ENCODE assay signal across 25 cellular contexts in genomic region chr16:77850637-77851330, GRCh38.
A peak's percentile ranks its signal among the peaks of the same experiment; 100 is the strongest.
DNase-seq lines count a peak whose midpoint lies in the region; ATAC-seq, FAIRE-seq and TF ChIP-seq lines count a peak whose summit lies in the region.
"Had no signal": no experiment of that assay in that cellular context is flagged by ENCODE, and none has a peak within 500 bp of the region (broad histone marks: within the 10 kb centered on the region; RNA-seq: fewer than 3 reads in every experiment).

No MANE protein-coding gene starts in this region.

- no peak for TF ChIP-seq RAD21 in HCT116 (IDR thresholded peaks at IDR 0.05; ENCODE audit: low read depth)

- no peaks in the 10 kb centered on the region for H3K9me2 ChIP-seq in HCT116 (ENCODE audit: insufficient read depth)

- H3K27me3 ChIP-seq in HCT116 (ENCODE audit: insufficient read depth, low read length) = peaks cover 92% of the 10 kb centered on the region
- H3K27me3 ChIP-seq in astrocyte (ENCODE audit: insufficient read depth, low read length) = no peaks in the 10 kb centered on the region
- H3K27me3 ChIP-seq: cardiac muscle cell had no signal

- TF ChIP-seq CTCF in HCT116 (IDR thresholded peaks at IDR 0.05 in 2 of 3, conservative IDR thresholded peaks at IDR 0.05 in 1 of 3; ENCODE audit: borderline replicate concordance in 1 of 3, insufficient read depth in 1 of 3, low read depth in 2 of 3, low read length in 2 of 3) (no peak), astrocyte (IDR thresholded peaks at IDR 0.05; ENCODE audit: insufficient read depth, low read depth, low read length) (no peak)

- H3K4me1 Mint-ChIP-seq in astrocyte (ENCODE audit: low read depth, unreplicated experiment) = peaks cover 3% of the 10 kb centered on the region
- H3K4me1 Mint-ChIP-seq: activated CD4-positive, alpha-beta T cell treated with anti-CD3 and anti-CD28 coated beads, Interleukin-2, amount 10 ng/mL, durations not matched to agents 7 days and 5 days; naive B cell; stimulated activated effector memory CD8-positive, alpha-beta T cell treated with anti-CD3 and anti-CD28 coated beads, Interleukin-12 subunit alpha, Interleukin-12 subunit beta, amount 100 ng/mL, for 72 hours had no signal

- H3K4me1 ChIP-seq in HCT116 (ENCODE audit: control insufficient read depth in 1 of 2, insufficient read depth in 2 of 2, low read length in 2 of 2) (no peaks in the 10 kb centered on the region), astrocyte (ENCODE audit: insufficient read depth, low read length) (peaks cover 23% of the 10 kb centered on the region)
- H3K4me1 ChIP-seq: suprapubic skin had no signal

- H3K9ac ChIP-seq in HCT116 (ENCODE audit: low read length) (no peak overlapping the region), astrocyte (ENCODE audit: low read length) (no peak overlapping the region)
- H3K9ac ChIP-seq: KMS-11 had no signal

- no peak overlapping the region for H3K27ac Mint-ChIP-seq in astrocyte (ENCODE audit: unreplicated experiment)
- H3K27ac Mint-ChIP-seq: activated CD4-positive, alpha-beta T cell treated with anti-CD3 and anti-CD28 coated beads, Interleukin-2, amount 10 ng/mL, durations not matched to agents 7 days and 5 days; activated naive CD4-positive, alpha-beta T cell treated with anti-CD3 and anti-CD28 coated beads for 36 hours; dendritic cell treated with granulocyte-macrophage colony-stimulating factor and Interleukin-4, amounts not matched to agents 40 ng/mL and 50 ng/mL, for 4 days; naive B cell; stimulated activated effector memory CD8-positive, alpha-beta T cell treated with anti-CD3 and anti-CD28 coated beads, Interleukin-12 subunit alpha, Interleukin-12 subunit beta, amount 100 ng/mL, for 72 hours; T-helper 2 cell treated with Interferon-gamma antibody and Interleukin-4, amounts not matched to agents 5 μg/mL and 100 μg/mL, for 36 hours had no signal

- no peaks in the 10 kb centered on the region for H3K36me3 ChIP-seq in HCT116 (ENCODE audit: control insufficient read depth in 1 of 2, insufficient read depth in 2 of 2, low read length in 2 of 2)
- H3K36me3 ChIP-seq in astrocyte (ENCODE audit: insufficient read depth, low read length) = no peaks in the 10 kb centered on the region
- H3K36me3 ChIP-seq: cardiac muscle cell, suprapubic skin had no signal

- intact Hi-C loops in HCT116 (cut with micrococcal nuclease) (no loop called here), posterior cingulate gyrus (cut with DNase I) (no loop called here)

- RAD21 ChIA-PET in HCT116 (lab: Charles Lee; ENCODE audit: low non-redundant PET in 1 of 2, low total read pairs in 2 of 2, uncharacterized antibody in 2 of 2, unreplicated experiment in 2 of 2) = no interaction called here

- H3K36me3 Mint-ChIP-seq in astrocyte (ENCODE audit: low read depth, unreplicated experiment) = no peaks in the 10 kb centered on the region
- H3K36me3 Mint-ChIP-seq: naive B cell; stimulated activated effector memory CD8-positive, alpha-beta T cell treated with anti-CD3 and anti-CD28 coated beads, Interleukin-12 subunit alpha, Interleukin-12 subunit beta, amount 100 ng/mL, for 72 hours had no signal

- H2AFZ ChIP-seq in HCT116 (ENCODE audit: low read depth, low read length, poor library complexity, severe bottlenecking) = no peak overlapping the region
- H2AFZ ChIP-seq in astrocyte (ENCODE audit: low read depth, low read length) = no peak overlapping the region

- BruUV-seq in HCT116 (replicated peaks; lab: Mats Ljungman, UMichigan) = no TSS peak

- POLR2A ChIA-PET in HCT116 (lab: Charles Lee) = no interaction called here

- DNase-seq in DMS153 (lab: John Stamatoyannopoulos, UW) (peak; percentile 5), DMS153 treated with DMSO at 0.1 percent for 48 hours (lab: John Stamatoyannopoulos, UW; ENCODE audit: unreplicated experiment) (no peak), HCT116 (ENCODE audit: low read depth, low spot score) (no peak), astrocyte (ENCODE audit: low read depth) (no peak), iris pigment epithelial cell (ENCODE audit: low read depth) (peak; percentile 5), SIG-M5 (lab: John Stamatoyannopoulos, UW) (no peak), posterior cingulate gyrus (no peak)
- no peak for DNase-seq in activated T-cell treated with anti-CD3 and anti-CD28 coated beads, Interleukin-2, amount 50 U/mL, for 48 hours
- DNase-seq: activated CD4-positive, alpha-beta T cell treated with anti-CD3 and anti-CD28 coated beads, Interleukin-2, amount 10 ng/mL, durations not matched to agents 7 days and 5 days; activated naive CD4-positive, alpha-beta T cell treated with anti-CD3 and anti-CD28 coated beads for 36 hours; glutamatergic neuron; naive B cell; NCI-H1694; NCI-H510A treated with DMSO at 0.1 percent for 48 hours; occipital lobe; stimulated activated CD4-positive, alpha-beta T cell treated with anti-CD3 and anti-CD28 coated beads, Interleukin-2, amount 100 ng/mL, for 48 hours had no signal

- no peaks in the 10 kb centered on the region for H3K9me3 Mint-ChIP-seq in astrocyte (ENCODE audit: unreplicated experiment)
- H3K9me3 Mint-ChIP-seq: activated CD4-positive, alpha-beta T cell treated with anti-CD3 and anti-CD28 coated beads, Interleukin-2, amount 10 ng/mL, durations not matched to agents 7 days and 5 days; activated naive CD4-positive, alpha-beta T cell treated with anti-CD3 and anti-CD28 coated beads for 36 hours; dendritic cell treated with granulocyte-macrophage colony-stimulating factor and Interleukin-4, amounts not matched to agents 40 ng/mL and 50 ng/mL, for 4 days; stimulated activated effector memory CD8-positive, alpha-beta T cell treated with anti-CD3 and anti-CD28 coated beads, Interleukin-12 subunit alpha, Interleukin-12 subunit beta, amount 100 ng/mL, for 72 hours; T-helper 2 cell treated with Interferon-gamma antibody and Interleukin-4, amounts not matched to agents 5 μg/mL and 100 μg/mL, for 36 hours had no signal

- ATAC-seq in HCT116 = peak; percentile 22; the same call in 1 of the 2 replicates
- ATAC-seq: stimulated activated effector memory CD8-positive, alpha-beta T cell treated with anti-CD3 and anti-CD28 coated beads, Interleukin-12 subunit alpha, Interleukin-12 subunit beta, amount 100 ng/mL, for 72 hours had no signal

- TF ChIP-seq POLR2A in HCT116 (IDR thresholded peaks at IDR 0.05; ENCODE audit: borderline replicate concordance, extremely low read depth, insufficient read depth, insufficient read length) = no peak

- no peaks in the 10 kb centered on the region for H3K79me2 ChIP-seq in HCT116 (ENCODE audit: insufficient read depth, low read length)
- H3K79me2 ChIP-seq in astrocyte (ENCODE audit: insufficient read depth, low read length) = no peaks in the 10 kb centered on the region

- H3K4me3 Mint-ChIP-seq in astrocyte (ENCODE audit: unreplicated experiment) = no peak overlapping the region
- H3K4me3 Mint-ChIP-seq: activated CD4-positive, alpha-beta T cell treated with anti-CD3 and anti-CD28 coated beads, Interleukin-2, amount 10 ng/mL, durations not matched to agents 7 days and 5 days; activated naive CD4-positive, alpha-beta T cell treated with anti-CD3 and anti-CD28 coated beads for 36 hours; dendritic cell treated with granulocyte-macrophage colony-stimulating factor and Interleukin-4, amounts not matched to agents 40 ng/mL and 50 ng/mL, for 4 days; naive B cell; stimulated activated effector memory CD8-positive, alpha-beta T cell treated with anti-CD3 and anti-CD28 coated beads, Interleukin-12 subunit alpha, Interleukin-12 subunit beta, amount 100 ng/mL, for 72 hours; T-helper 2 cell treated with Interferon-gamma antibody and Interleukin-4, amounts not matched to agents 5 μg/mL and 100 μg/mL, for 36 hours had no signal

- FAIRE-seq in astrocyte (lab: Jason Lieb, UNC) = no peak
- FAIRE-seq: A204.1, endometrium had no signal

- H4K20me1 ChIP-seq in HCT116 (ENCODE audit: insufficient read depth) (no peaks in the 10 kb centered on the region), astrocyte (ENCODE audit: insufficient read depth, low read length) (no peaks in the 10 kb centered on the region)

- H3K4me2 ChIP-seq in HCT116 (ENCODE audit: low read length) = no peak overlapping the region
- H3K4me2 ChIP-seq in astrocyte (ENCODE audit: low read length) = peak overlapping the region; percentile 6
- H3K4me2 ChIP-seq: KMS-11 had no signal

- H3K27me3 Mint-ChIP-seq in astrocyte (ENCODE audit: low read depth, unreplicated experiment) = peaks cover 16% of the 10 kb centered on the region

- no peak overlapping the region for H3K4me3 ChIP-seq in HCT116 (replicated peaks in 1 of 2; ENCODE audit: low read depth in 1 of 2, low read length in 2 of 2)
- H3K4me3 ChIP-seq in astrocyte (ENCODE audit: insufficient read depth, low read depth, low read length) = no peak overlapping the region
- H3K4me3 ChIP-seq: cardiac muscle cell, suprapubic skin had no signal

- CTCF ChIA-PET in HCT116 (lab: Charles Lee) = no interaction called here

- H3K9me3 ChIP-seq in HCT116 (ENCODE audit: control insufficient read depth in 1 of 2, insufficient read depth in 1 of 2, low read depth in 1 of 2, low read length in 2 of 2) = no peaks in the 10 kb centered on the region
- H3K9me3 ChIP-seq in astrocyte (ENCODE audit: insufficient read depth, low read depth, low read length) = no peaks in the 10 kb centered on the region
- H3K9me3 ChIP-seq: suprapubic skin had no signal

- H3K27ac ChIP-seq in HCT116 (ENCODE audit: low read depth, low read length) = no peak overlapping the region
- no peak overlapping the region for H3K27ac ChIP-seq in astrocyte (ENCODE audit: low read depth, low read length)
- H3K27ac ChIP-seq: cardiac muscle cell, KMS-11, suprapubic skin, VCaP had no signal

TF ChIP-seq in HCT116, 20 proteins besides CTCF, POLR2A, EP300 and RAD21 (continues in another document):
- TF ChIP-seq ZBTB33 (IDR thresholded peaks at IDR 0.05; ENCODE audit: extremely low read depth, insufficient replicate concordance, low read length) (no peak), EZH2phosphoT487 (IDR thresholded peaks at IDR 0.05; ENCODE audit: borderline replicate concordance) (no peak), EZH2 (IDR thresholded peaks at IDR 0.05) (no peak)

Comparison
In these comparisons a context has a peak if more than half of its experiments do, and no peak if none do; other contexts are left out.
1. DNase-seq: peak in DMS153 (single experiment) and iris pigment epithelial cell (single experiment); none in DMS153 treated with DMSO at 0.1 percent for 48 hours (single experiment), HCT116 (single experiment), astrocyte (single experiment), SIG-M5 (single experiment), posterior cingulate gyrus (0 of 10) and activated T-cell treated with anti-CD3 and anti-CD28 coated beads, Interleukin-2, amount 50 U/mL, for 48 hours (0 of 2).